Comparison of ENCODE assay signal across 8 cellular contexts in genomic region chr14:70254476-70254961, GRCh38.
DNase-seq lines count a peak whose midpoint lies in the region; ATAC-seq and TF ChIP-seq lines count a peak whose summit lies in the region.

No MANE protein-coding gene starts in this region.

- H3K4me1 ChIP-seq in gastroesophageal sphincter, result peaks cover 0 to 4% (median 0%) of the 10 kb centered on the region in 3 donors
- H3K4me1 ChIP-seq in prostate gland (replicated peaks), result no peaks in the 10 kb centered on the region

- H3K36me3 ChIP-seq in WERI-Rb-1 (no peaks in the 10 kb centered on the region), gastroesophageal sphincter (no peaks in the 10 kb centered on the region), prostate gland (no peaks in the 10 kb centered on the region)

- no peaks in the 10 kb centered on the region for H3K9me3 Mint-ChIP-seq in activated naive CD4-positive, alpha-beta T cell treated with anti-CD3 and anti-CD28 coated beads for 36 hours
- H3K9me3 Mint-ChIP-seq in IgD-negative memory B cell, result peaks cover 0 to 10% (median 8%) of the 10 kb centered on the region in 3 donors

- CTCF ChIA-PET in activated naive CD4-positive, alpha-beta T cell treated with anti-CD3 and anti-CD28 coated beads for 36 hours (lab: Charles Lee), result no interaction called here

- H3K27me3 ChIP-seq in WERI-Rb-1 (ENCODE audit: insufficient read depth, low read depth, severe bottlenecking) (peaks cover 22% of the 10 kb centered on the region), gastroesophageal sphincter (peaks cover 63% of the 10 kb centered on the region), prostate gland (replicated peaks; ENCODE audit: insufficient read depth) (no peaks in the 10 kb centered on the region)

- H3K27me3 Mint-ChIP-seq in activated naive CD4-positive, alpha-beta T cell treated with anti-CD3 and anti-CD28 coated beads for 36 hours (ENCODE audit: low read depth), result peaks cover 47% of the 10 kb centered on the region
- peaks cover 26% of the 10 kb centered on the region for H3K27me3 Mint-ChIP-seq in IgD-negative memory B cell

- no CpG with 5 or more reads among the region's 31 CpGs for WGBS in gastroesophageal sphincter (ENCODE audit: low coverage in 1 of 2), 2 donors
- WGBS in prostate gland, result 0% methylated on average over 6 of the region's 31 CpGs

- no peaks in the 10 kb centered on the region for H3K36me3 Mint-ChIP-seq in activated naive CD4-positive, alpha-beta T cell treated with anti-CD3 and anti-CD28 coated beads for 36 hours (ENCODE audit: low read depth)
- H3K36me3 Mint-ChIP-seq in IgD-negative memory B cell, result no peaks in the 10 kb centered on the region

- TF ChIP-seq POLR2A in gastroesophageal sphincter (IDR thresholded peaks at IDR 0.05), result no peak
- no peak for TF ChIP-seq POLR2A in prostate gland (IDR thresholded peaks at IDR 0.05)

- DNase-seq in activated naive CD4-positive, alpha-beta T cell treated with anti-CD3 and anti-CD28 coated beads for 36 hours, result no peak
- DNase-seq in activated naive CD4-positive, alpha-beta T cell treated with anti-CD3 and anti-CD28 coated beads, Interleukin-2, amount 50 U/mL, for 16 hours, result no peak
- DNase-seq in WERI-Rb-1 (peak; percentile 65), prostate gland (ENCODE audit: low spot score) (peak; percentile 20)

- no peak for ATAC-seq in gastroesophageal sphincter
- no peak for ATAC-seq in GM18867 (IDR thresholded peaks at IDR 0.05; ENCODE audit: unreplicated experiment)
- ATAC-seq in GM21515 (IDR thresholded peaks at IDR 0.05; ENCODE audit: unreplicated experiment), result no peak

- intact Hi-C loops in activated naive CD4-positive, alpha-beta T cell treated with anti-CD3 and anti-CD28 coated beads for 36 hours (cut with micrococcal nuclease), result no loop called here
- intact Hi-C loops in prostate gland (cut with DNase I), result no loop called here

- H3K9me3 ChIP-seq in WERI-Rb-1 (ENCODE audit: severe bottlenecking), result peaks cover 5% of the 10 kb centered on the region
- H3K9me3 ChIP-seq in gastroesophageal sphincter, result no peaks in the 10 kb centered on the region
- H3K9me3 ChIP-seq in prostate gland, result no peaks in the 10 kb centered on the region

- no peak for TF ChIP-seq CTCF in WERI-Rb-1 (IDR thresholded peaks at IDR 0.05; ENCODE audit: low read depth, low read length)
- TF ChIP-seq CTCF in gastroesophageal sphincter (IDR thresholded peaks at IDR 0.05), result no peak
- no peak for TF ChIP-seq CTCF in prostate gland (IDR thresholded peaks at IDR 0.05)

- TF ChIP-seq EP300 in gastroesophageal sphincter (IDR thresholded peaks at IDR 0.05), result no peak

- no peak overlapping the region for H3K27ac ChIP-seq in WERI-Rb-1
- H3K27ac ChIP-seq in gastroesophageal sphincter, result peak overlapping the region in 1 of 4 donors; percentile 8
- H3K27ac ChIP-seq in prostate gland, result peak overlapping the region; percentile 56 to 58

- H3K4me3 ChIP-seq in WERI-Rb-1 (ENCODE audit: low read depth, low read length) (peak overlapping the region; percentile 46), gastroesophageal sphincter (peak overlapping the region; percentile 1 to 49), prostate gland (peak overlapping the region; percentile 28 to 44)

- H3K4me1 Mint-ChIP-seq in activated naive CD4-positive, alpha-beta T cell treated with anti-CD3 and anti-CD28 coated beads for 36 hours (ENCODE audit: low read depth), result peaks cover 5% of the 10 kb centered on the region
- H3K4me1 Mint-ChIP-seq in IgD-negative memory B cell, result peaks cover 0 to 16% (median 4%) of the 10 kb centered on the region in 3 donors

- H3K27ac Mint-ChIP-seq in activated naive CD4-positive, alpha-beta T cell treated with anti-CD3 and anti-CD28 coated beads for 36 hours, result no peak overlapping the region
- no peak overlapping the region for H3K27ac Mint-ChIP-seq in IgD-negative memory B cell

- peak overlapping the region; percentile 26 for H3K4me3 Mint-ChIP-seq in activated naive CD4-positive, alpha-beta T cell treated with anti-CD3 and anti-CD28 coated beads for 36 hours
- H3K4me3 Mint-ChIP-seq in IgD-negative memory B cell, result peak overlapping the region in 3 of 4 donors; percentile 19 to 74 (median 70)

Comparison
In these comparisons a context has a peak if more than half of its experiments do, and no peak if none do; other contexts are left out.
1. DNase-seq: peak in WERI-Rb-1 (single experiment) and prostate gland (single experiment); none in activated naive CD4-positive, alpha-beta T cell treated with anti-CD3 and anti-CD28 coated beads for 36 hours (single experiment) and activated naive CD4-positive, alpha-beta T cell treated with anti-CD3 and anti-CD28 coated beads, Interleukin-2, amount 50 U/mL, for 16 hours (single experiment).
2. Peak in every context shown above with its lines, with median percentiles within 50 percentile points of each other: H3K4me3 ChIP-seq.